Comparison of ENCODE assay signal across 9 cellular contexts in the genomic region with DNA sequence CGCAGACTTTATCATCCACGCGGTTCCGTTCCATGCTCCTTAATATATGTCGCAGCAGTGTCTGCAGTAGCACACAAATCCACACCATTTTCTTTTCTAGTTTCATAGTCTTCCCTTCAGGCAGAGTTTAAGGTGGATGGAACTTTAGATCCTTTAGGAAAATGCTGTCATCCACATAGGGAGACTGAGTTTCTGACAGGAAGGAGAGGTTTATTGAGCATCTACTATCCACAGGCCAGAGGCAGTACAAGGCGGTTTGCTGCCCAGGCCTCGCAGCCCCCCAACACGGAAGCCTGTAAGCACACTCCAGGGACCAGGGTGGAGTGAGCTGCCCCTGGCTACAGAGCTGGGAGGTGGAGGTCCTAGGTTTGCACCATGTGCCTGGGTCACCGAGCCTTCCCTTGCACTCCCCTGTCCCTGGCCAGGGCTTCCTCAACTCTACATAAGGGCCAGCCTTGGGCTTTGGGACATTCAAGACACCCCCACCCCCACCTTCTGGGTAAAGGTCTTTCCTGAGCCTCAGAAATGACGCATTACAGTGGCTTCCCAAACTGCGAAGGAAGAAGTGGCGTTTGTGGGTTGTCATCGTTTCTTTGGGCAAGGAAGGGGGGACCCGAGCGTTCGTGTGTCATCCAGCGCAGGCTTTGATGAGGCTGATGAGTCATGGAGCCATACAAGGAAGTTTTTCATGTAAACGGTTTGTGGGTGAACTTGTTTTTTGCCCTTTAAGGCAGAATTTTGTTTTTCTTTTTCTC.
DNase-seq lines count a peak whose midpoint lies in the region; TF ChIP-seq lines count a peak whose summit lies in the region.
"Had no signal": no experiment of that assay in that cellular context is flagged by ENCODE, and none has a peak within 500 bp of the region (broad histone marks: within the 10 kb centered on the region; RNA-seq: fewer than 3 reads in every experiment).

No MANE protein-coding gene starts in this region.

- peaks cover 9% of the 10 kb centered on the region for H3K36me3 ChIP-seq in neutrophil

- TF ChIP-seq CTCF in WI38 (IDR thresholded peaks at IDR 0.05; ENCODE audit: low read depth, low read length) = no peak
- no peak for TF ChIP-seq CTCF in brain (conservative IDR thresholded peaks at IDR 0.05)
- no peak for TF ChIP-seq CTCF in neutrophil (IDR thresholded peaks at IDR 0.05)

- no peaks in the 10 kb centered on the region for H3K27me3 Mint-ChIP-seq in brain
- H3K27me3 Mint-ChIP-seq: memory B cell had no signal

- no peaks in the 10 kb centered on the region for H3K36me3 Mint-ChIP-seq in brain

- H3K4me1 ChIP-seq in neutrophil (ENCODE audit: control insufficient read depth in 1 of 2, insufficient read depth in 1 of 2, low read depth in 1 of 2, low read length in 1 of 2) = peaks cover 29 to 30% of the 10 kb centered on the region in 2 experiments

- no peaks in the 10 kb centered on the region for H3K9me3 ChIP-seq in neutrophil

- peaks cover 86% of the 10 kb centered on the region for H3K4me1 Mint-ChIP-seq in brain

- peak overlapping the region; percentile 72 for H3K27ac ChIP-seq in neutrophil

- peaks cover 0 to 3% (median 0%) of the 10 kb centered on the region in 5 experiments for H3K9me3 Mint-ChIP-seq in brain
- H3K9me3 Mint-ChIP-seq: memory B cell had no signal

- DNase-seq in HK-2 (ENCODE audit: unreplicated experiment) (peak; percentile 47), medulla oblongata (ENCODE audit: extremely low spot score) (no peak), cortex of kidney (lab: John Stamatoyannopoulos, UW) (no peak), OCI-M2 (lab: John Stamatoyannopoulos, UW; ENCODE audit: unreplicated experiment) (no peak), NCI-H1436 treated with DMSO at 0.1 percent for 48 hours (lab: John Stamatoyannopoulos, UW) (no peak)

- H3K4me3 ChIP-seq in WI38 (ENCODE audit: low read depth, low read length) = 0 out of 2 replicates have a peak overlapping the region, but pooled peaks have one; percentile 17
- no peak overlapping the region for H3K4me3 ChIP-seq in neutrophil (ENCODE audit: low read depth in 1 of 2, low read length in 1 of 2)

- H3K27me3 ChIP-seq in neutrophil = no peaks in the 10 kb centered on the region

- peak overlapping the region in 4 of 5 experiments; percentile 27 to 90 (median 42) for H3K27ac Mint-ChIP-seq in brain

- H3K4me3 Mint-ChIP-seq in brain = peak overlapping the region in 1 of 5 experiments; percentile 0
- H3K4me3 Mint-ChIP-seq: memory B cell had no signal
